In the genomic region with DNA sequence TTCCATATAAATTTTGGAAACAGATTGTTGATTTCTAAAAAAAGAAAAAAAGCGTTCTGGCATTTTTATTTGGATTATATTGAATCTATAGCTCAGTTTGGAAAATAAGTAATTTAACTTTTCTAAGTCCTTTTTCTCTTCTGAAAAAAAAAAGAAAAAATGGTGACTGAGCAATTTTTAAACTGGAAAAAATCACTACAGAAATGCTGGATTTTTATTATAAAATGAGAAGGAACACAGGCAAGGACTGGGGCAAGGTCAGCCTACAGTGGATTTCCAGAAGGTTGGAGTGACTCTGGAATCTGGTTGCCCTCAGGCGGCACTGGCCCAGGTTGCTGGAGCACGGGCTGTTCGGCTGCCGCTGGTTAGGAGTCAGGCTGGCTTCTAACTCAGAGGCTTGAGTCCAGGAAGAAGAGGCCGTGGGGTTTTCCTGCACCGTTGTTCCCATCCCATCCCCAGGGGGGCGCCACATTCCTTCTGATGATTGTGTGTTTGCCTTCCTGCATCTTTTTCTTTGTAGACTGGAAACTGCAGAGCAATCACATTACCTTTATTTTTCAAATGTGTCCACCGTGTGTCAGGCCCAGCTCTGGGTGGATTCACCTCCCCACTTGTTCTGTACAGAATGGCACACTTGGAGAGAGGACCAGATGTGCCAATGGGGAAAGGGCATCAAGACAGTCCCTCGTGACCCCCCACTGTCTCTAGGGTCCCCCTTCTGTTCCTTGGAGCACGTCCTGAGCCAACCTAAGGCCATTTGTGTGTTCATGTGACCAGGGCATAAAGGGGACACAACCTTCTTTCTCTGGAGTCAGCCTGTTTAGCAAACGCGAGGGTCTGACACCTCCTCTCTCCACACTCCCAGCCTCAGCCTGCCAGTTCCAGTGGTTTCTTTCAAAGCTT, we compare ENCODE assay signal across 8 cellular contexts. TPM values are rescaled to one million over a fixed set of nuclear protein-coding genes. Genes with fewer than 3 reads are reported as not detected.
A peak's percentile ranks its signal among the peaks of the same experiment; 100 is the strongest.
DNase-seq lines count a peak whose midpoint lies in the region; ATAC-seq and TF ChIP-seq lines count a peak whose summit lies in the region.

No MANE protein-coding gene starts in this region.

- H3K4me1 Mint-ChIP-seq in immature natural killer cell: peaks cover 0 to 6% of the 10 kb centered on the region in 2 donors

- no peaks in the 10 kb centered on the region for H3K36me3 Mint-ChIP-seq in immature natural killer cell

- ATAC-seq in SK-N-SH treated with all-trans-retinoic acid at 6 μM for 48 hours: peak; percentile 70
- no peak for ATAC-seq in GM19452 (IDR thresholded peaks at IDR 0.05; ENCODE audit: unreplicated experiment)

- no peak overlapping the region for H3K4me3 Mint-ChIP-seq in immature natural killer cell

- no peak overlapping the region for H3K27ac Mint-ChIP-seq in immature natural killer cell

- DNase-seq in DMS53 treated with DMSO at 0.1 percent for 48 hours (lab: John Stamatoyannopoulos, UW; ENCODE audit: unreplicated experiment) (peak; percentile 91), amniotic epithelial cell (ENCODE audit: low read depth) (peak; percentile 41), immature natural killer cell (peak; percentile 17 to 30 (median 19)), cerebellar nuclear complex (lab: John Stamatoyannopoulos, UW) (no peak)
- peak; percentile 63 for DNase-seq in stimulated activated CD4-positive, alpha-beta T cell treated with anti-CD3 and anti-CD28 coated beads, Interleukin-1b, Interleukin-23, amount 100 ng/mL, for 48 hours

- no peaks in the 10 kb centered on the region for H3K9me3 Mint-ChIP-seq in immature natural killer cell

- peak; percentile 58 for TF ChIP-seq CTCF in LNCAP (IDR thresholded peaks at IDR 0.05)

- H3K27me3 Mint-ChIP-seq in immature natural killer cell (ENCODE audit: low read depth in 3 of 3): peaks cover 2 to 3% (median 3%) of the 10 kb centered on the region in 3 donors

TF ChIP-seq in SK-N-SH treated with all-trans-retinoic acid at 6 μM for 48 hours, 23 proteins besides CTCF, POLR2A, EP300 and RAD21:
- TF ChIP-seq ZNF565 (CRISPR knock-in tag; conservative IDR thresholded peaks at IDR 0.05; ENCODE audit: low read depth) (no peak), BACH2 (CRISPR knock-in tag; IDR thresholded peaks at IDR 0.05; ENCODE audit: borderline replicate concordance) (no peak), ZNF70 (CRISPR knock-in tag; IDR thresholded peaks at IDR 0.05) (no peak), RARB (CRISPR knock-in tag; IDR thresholded peaks at IDR 0.05) (no peak), ZC3H10 (CRISPR knock-in tag; IDR thresholded peaks at IDR 0.05) (no peak), SNAI2 (CRISPR knock-in tag; IDR thresholded peaks at IDR 0.05) (no peak), ZFP30 (CRISPR knock-in tag; IDR thresholded peaks at IDR 0.05) (no peak)
- TF ChIP-seq, protein P1, sequence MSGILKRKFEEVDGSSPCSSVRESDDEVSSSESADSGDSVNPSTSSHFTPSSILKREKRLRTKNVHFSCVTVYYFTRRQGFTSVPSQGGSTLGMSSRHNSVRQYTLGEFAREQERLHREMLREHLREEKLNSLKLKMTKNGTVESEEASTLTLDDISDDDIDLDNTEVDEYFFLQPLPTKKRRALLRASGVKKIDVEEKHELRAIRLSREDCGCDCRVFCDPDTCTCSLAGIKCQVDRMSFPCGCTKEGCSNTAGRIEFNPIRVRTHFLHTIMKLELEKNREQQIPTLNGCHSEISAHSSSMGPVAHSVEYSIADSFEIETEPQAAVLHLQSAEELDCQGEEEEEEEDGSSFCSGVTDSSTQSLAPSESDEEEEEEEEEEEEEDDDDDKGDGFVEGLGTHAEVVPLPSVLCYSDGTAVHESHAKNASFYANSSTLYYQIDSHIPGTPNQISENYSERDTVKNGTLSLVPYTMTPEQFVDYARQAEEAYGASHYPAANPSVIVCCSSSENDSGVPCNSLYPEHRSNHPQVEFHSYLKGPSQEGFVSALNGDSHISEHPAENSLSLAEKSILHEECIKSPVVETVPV (CRISPR knock-in tag; IDR thresholded peaks at IDR 0.05): no peak

RNA-seq across cellular contexts. Expression of gene GTF3A, which starts 44.5 kb away (rescaled TPM):
- polyA plus RNA-seq in immature natural killer cell: 100 to 1,000 TPM; 483 to 645 (median 583) TPM

Comparison
In these comparisons a context has a peak if more than half of its experiments do, and no peak if none do; other contexts are left out.
1. DNase-seq: peak in DMS53 treated with DMSO at 0.1 percent for 48 hours (single experiment), amniotic epithelial cell (single experiment), immature natural killer cell (3 of 3) and stimulated activated CD4-positive, alpha-beta T cell treated with anti-CD3 and anti-CD28 coated beads, Interleukin-1b, Interleukin-23, amount 100 ng/mL, for 48 hours (single experiment); none in cerebellar nuclear complex (0 of 2).